ENCODE assay signal across 1 cellular context in the genomic region with DNA sequence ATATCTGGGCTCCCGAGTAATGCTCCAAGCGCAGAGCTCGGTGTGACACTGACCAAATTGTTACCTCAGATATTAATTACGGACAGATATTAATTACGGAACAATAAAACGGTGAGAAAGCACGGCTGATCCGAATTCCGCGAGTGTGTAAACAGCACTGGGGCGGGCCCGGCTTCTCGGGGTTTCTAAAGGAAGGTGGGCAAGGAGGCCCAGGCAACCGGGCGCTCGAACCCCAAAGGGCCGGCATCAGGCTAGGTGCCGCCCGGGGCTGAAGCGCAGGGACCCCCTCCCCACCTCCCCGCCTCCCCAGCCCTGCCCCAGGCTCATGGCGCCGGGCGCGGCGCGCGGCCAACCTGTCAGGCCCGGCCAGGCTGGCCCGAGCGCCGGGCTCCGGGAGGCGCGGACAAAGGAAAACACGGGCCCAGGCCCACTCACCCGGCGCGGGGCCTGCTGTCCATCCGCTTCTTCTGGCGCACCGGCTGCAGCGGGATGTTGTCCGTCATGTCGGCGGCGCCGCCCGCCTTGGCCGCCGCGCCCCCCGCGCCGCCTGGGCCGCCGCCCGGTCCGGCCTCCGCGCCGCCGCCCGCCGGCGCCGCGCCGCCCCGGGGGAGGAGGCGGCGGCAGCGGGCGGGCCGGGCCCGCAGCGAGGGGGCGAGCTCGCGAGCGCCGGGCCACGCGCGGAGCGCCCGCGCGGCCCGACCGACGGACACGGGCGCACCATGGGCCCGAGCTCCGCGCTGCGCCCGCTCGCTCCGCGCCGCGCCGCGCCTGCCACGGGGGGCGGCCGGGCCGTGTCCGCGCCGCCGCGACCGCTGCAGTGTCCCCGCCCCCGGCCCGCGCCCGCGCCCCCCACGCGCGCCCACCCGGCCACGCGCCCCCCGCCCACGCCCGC.
TF ChIP-seq lines count a peak whose summit lies in the region.

A gene with protein sequence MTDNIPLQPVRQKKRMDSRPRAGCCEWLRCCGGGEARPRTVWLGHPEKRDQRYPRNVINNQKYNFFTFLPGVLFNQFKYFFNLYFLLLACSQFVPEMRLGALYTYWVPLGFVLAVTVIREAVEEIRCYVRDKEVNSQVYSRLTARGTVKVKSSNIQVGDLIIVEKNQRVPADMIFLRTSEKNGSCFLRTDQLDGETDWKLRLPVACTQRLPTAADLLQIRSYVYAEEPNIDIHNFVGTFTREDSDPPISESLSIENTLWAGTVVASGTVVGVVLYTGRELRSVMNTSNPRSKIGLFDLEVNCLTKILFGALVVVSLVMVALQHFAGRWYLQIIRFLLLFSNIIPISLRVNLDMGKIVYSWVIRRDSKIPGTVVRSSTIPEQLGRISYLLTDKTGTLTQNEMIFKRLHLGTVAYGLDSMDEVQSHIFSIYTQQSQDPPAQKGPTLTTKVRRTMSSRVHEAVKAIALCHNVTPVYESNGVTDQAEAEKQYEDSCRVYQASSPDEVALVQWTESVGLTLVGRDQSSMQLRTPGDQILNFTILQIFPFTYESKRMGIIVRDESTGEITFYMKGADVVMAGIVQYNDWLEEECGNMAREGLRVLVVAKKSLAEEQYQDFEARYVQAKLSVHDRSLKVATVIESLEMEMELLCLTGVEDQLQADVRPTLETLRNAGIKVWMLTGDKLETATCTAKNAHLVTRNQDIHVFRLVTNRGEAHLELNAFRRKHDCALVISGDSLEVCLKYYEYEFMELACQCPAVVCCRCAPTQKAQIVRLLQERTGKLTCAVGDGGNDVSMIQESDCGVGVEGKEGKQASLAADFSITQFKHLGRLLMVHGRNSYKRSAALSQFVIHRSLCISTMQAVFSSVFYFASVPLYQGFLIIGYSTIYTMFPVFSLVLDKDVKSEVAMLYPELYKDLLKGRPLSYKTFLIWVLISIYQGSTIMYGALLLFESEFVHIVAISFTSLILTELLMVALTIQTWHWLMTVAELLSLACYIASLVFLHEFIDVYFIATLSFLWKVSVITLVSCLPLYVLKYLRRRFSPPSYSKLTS (minus strand): TSS at position 524 of the 892 bp plus-strand sequence. CDS start 21 bp downstream, at position 503.

TF ChIP-seq in HepG2, 621 proteins besides CTCF, POLR2A, EP300 and RAD21 (continued from another document):
- TF ChIP-seq FLYWCH1 (CRISPR knock-in tag; IDR thresholded peaks at IDR 0.05) (peak; percentile 95), ZSCAN29 (CRISPR knock-in tag; conservative IDR thresholded peaks at IDR 0.05) (0 out of 2 replicates have a peak, but pooled peaks have one; percentile 74), MIXL1 (CRISPR knock-in tag; IDR thresholded peaks at IDR 0.05) (no peak), KMT2A (CRISPR knock-in tag; IDR thresholded peaks at IDR 0.05) (no peak), ZNF570 (CRISPR knock-in tag; IDR thresholded peaks at IDR 0.05; ENCODE audit: borderline replicate concordance) (no peak), TSC22D2 (CRISPR knock-in tag; IDR thresholded peaks at IDR 0.05; ENCODE audit: borderline replicate concordance) (peak; percentile 6; the same call in 1 of the 2 replicates), ZNF563 (CRISPR knock-in tag; IDR thresholded peaks at IDR 0.05) (peak; percentile 49; the same call in 1 of the 2 replicates), ZNF577 (CRISPR knock-in tag; IDR thresholded peaks at IDR 0.05; ENCODE audit: borderline replicate concordance, low read depth) (no peak), ARNT (IDR thresholded peaks at IDR 0.05) (no peak), SOX13 (IDR thresholded peaks at IDR 0.05) (no peak), SOX13 (CRISPR knock-in tag; conservative IDR thresholded peaks at IDR 0.05 in 1 of 2, IDR thresholded peaks at IDR 0.05 in 1 of 2) (0 out of 4 replicates have a peak, but pooled peaks of 1 of the 2 experiments have one; percentile 2), ZSCAN31 (CRISPR knock-in tag; IDR thresholded peaks at IDR 0.05; ENCODE audit: low read depth) (0 out of 2 replicates have a peak, but pooled peaks have one; percentile 33), RFX5 (IDR thresholded peaks at IDR 0.05; ENCODE audit: low read depth, low read length) (no peak), PLRG1 (conservative IDR thresholded peaks at IDR 0.05) (no peak), NPAS2 (CRISPR knock-in tag; IDR thresholded peaks at IDR 0.05; ENCODE audit: borderline replicate concordance) (no peak), FOXA3 (CRISPR knock-in tag; IDR thresholded peaks at IDR 0.05) (peak; percentile 5; the same call in 1 of the 2 replicates), PITX1 (CRISPR knock-in tag; IDR thresholded peaks at IDR 0.05) (0 out of 2 replicates have a peak, but pooled peaks have one; percentile 10), ZFAT (CRISPR knock-in tag; conservative IDR thresholded peaks at IDR 0.05) (no peak), HCFC1 (IDR thresholded peaks at IDR 0.05; ENCODE audit: low read depth, low read length) (no peak), ZNF354B (CRISPR knock-in tag; IDR thresholded peaks at IDR 0.05) (no peak), ATF7-NPFF (CRISPR knock-in tag; IDR thresholded peaks at IDR 0.05; ENCODE audit: low read depth) (0 out of 2 replicates have a peak, but pooled peaks have one; percentile 60), GABPB1 (CRISPR knock-in tag; IDR thresholded peaks at IDR 0.05) (no peak)
- TF ChIP-seq, protein P1, sequence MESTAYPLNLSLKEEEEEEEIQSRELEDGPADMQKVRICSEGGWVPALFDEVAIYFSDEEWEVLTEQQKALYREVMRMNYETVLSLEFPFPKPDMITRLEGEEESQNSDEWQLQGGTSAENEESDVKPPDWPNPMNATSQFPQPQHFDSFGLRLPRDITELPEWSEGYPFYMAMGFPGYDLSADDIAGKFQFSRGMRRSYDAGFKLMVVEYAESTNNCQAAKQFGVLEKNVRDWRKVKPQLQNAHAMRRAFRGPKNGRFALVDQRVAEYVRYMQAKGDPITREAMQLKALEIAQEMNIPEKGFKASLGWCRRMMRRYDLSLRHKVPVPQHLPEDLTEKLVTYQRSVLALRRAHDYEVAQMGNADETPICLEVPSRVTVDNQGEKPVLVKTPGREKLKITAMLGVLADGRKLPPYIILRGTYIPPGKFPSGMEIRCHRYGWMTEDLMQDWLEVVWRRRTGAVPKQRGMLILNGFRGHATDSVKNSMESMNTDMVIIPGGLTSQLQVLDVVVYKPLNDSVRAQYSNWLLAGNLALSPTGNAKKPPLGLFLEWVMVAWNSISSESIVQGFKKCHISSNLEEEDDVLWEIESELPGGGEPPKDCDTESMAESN (CRISPR knock-in tag; conservative IDR thresholded peaks at IDR 0.05), result no peak
- TF ChIP-seq, protein P2, sequence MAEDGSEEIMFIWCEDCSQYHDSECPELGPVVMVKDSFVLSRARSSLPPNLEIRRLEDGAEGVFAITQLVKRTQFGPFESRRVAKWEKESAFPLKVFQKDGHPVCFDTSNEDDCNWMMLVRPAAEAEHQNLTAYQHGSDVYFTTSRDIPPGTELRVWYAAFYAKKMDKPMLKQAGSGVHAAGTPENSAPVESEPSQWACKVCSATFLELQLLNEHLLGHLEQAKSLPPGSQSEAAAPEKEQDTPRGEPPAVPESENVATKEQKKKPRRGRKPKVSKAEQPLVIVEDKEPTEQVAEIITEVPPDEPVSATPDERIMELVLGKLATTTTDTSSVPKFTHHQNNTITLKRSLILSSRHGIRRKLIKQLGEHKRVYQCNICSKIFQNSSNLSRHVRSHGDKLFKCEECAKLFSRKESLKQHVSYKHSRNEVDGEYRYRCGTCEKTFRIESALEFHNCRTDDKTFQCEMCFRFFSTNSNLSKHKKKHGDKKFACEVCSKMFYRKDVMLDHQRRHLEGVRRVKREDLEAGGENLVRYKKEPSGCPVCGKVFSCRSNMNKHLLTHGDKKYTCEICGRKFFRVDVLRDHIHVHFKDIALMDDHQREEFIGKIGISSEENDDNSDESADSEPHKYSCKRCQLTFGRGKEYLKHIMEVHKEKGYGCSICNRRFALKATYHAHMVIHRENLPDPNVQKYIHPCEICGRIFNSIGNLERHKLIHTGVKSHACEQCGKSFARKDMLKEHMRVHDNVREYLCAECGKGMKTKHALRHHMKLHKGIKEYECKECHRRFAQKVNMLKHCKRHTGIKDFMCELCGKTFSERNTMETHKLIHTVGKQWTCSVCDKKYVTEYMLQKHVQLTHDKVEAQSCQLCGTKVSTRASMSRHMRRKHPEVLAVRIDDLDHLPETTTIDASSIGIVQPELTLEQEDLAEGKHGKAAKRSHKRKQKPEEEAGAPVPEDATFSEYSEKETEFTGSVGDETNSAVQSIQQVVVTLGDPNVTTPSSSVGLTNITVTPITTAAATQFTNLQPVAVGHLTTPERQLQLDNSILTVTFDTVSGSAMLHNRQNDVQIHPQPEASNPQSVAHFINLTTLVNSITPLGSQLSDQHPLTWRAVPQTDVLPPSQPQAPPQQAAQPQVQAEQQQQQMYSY (CRISPR knock-in tag; IDR thresholded peaks at IDR 0.05), result no peak
- TF ChIP-seq, protein P3, sequence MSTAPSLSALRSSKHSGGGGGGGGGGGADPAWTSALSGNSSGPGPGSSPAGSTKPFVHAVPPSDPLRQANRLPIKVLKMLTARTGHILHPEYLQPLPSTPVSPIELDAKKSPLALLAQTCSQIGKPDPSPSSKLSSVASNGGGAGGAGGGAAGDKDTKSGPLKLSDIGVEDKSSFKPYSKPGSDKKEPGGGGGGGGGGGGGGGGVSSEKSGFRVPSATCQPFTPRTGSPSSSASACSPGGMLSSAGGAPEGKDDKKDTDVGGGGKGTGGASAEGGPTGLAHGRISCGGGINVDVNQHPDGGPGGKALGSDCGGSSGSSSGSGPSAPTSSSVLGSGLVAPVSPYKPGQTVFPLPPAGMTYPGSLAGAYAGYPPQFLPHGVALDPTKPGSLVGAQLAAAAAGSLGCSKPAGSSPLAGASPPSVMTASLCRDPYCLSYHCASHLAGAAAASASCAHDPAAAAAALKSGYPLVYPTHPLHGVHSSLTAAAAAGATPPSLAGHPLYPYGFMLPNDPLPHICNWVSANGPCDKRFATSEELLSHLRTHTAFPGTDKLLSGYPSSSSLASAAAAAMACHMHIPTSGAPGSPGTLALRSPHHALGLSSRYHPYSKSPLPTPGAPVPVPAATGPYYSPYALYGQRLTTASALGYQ (CRISPR knock-in tag; IDR thresholded peaks at IDR 0.05), result peak; percentile 57; the same call in 1 of the 2 replicates
- TF ChIP-seq, protein P4, sequence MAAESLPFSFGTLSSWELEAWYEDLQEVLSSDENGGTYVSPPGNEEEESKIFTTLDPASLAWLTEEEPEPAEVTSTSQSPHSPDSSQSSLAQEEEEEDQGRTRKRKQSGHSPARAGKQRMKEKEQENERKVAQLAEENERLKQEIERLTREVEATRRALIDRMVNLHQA (CRISPR knock-in tag; IDR thresholded peaks at IDR 0.05), result no peak
- TF ChIP-seq, protein P5, sequence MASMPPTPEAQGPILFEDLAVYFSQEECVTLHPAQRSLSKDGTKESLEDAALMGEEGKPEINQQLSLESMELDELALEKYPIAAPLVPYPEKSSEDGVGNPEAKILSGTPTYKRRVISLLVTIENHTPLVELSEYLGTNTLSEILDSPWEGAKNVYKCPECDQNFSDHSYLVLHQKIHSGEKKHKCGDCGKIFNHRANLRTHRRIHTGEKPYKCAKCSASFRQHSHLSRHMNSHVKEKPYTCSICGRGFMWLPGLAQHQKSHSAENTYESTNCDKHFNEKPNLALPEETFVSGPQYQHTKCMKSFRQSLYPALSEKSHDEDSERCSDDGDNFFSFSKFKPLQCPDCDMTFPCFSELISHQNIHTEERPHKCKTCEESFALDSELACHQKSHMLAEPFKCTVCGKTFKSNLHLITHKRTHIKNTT (CRISPR knock-in tag; IDR thresholded peaks at IDR 0.05), result no peak
- TF ChIP-seq, protein P6, sequence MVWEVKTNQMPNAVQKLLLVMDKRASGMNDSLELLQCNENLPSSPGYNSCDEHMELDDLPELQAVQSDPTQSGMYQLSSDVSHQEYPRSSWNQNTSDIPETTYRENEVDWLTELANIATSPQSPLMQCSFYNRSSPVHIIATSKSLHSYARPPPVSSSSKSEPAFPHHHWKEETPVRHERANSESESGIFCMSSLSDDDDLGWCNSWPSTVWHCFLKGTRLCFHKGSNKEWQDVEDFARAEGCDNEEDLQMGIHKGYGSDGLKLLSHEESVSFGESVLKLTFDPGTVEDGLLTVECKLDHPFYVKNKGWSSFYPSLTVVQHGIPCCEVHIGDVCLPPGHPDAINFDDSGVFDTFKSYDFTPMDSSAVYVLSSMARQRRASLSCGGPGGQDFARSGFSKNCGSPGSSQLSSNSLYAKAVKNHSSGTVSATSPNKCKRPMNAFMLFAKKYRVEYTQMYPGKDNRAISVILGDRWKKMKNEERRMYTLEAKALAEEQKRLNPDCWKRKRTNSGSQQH (CRISPR knock-in tag; IDR thresholded peaks at IDR 0.05; ENCODE audit: low read depth), result no peak
- TF ChIP-seq, protein P7, sequence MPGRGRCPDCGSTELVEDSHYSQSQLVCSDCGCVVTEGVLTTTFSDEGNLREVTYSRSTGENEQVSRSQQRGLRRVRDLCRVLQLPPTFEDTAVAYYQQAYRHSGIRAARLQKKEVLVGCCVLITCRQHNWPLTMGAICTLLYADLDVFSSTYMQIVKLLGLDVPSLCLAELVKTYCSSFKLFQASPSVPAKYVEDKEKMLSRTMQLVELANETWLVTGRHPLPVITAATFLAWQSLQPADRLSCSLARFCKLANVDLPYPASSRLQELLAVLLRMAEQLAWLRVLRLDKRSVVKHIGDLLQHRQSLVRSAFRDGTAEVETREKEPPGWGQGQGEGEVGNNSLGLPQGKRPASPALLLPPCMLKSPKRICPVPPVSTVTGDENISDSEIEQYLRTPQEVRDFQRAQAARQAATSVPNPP (CRISPR knock-in tag; IDR thresholded peaks at IDR 0.05), result no peak
